In genomic region chr1:76841460-76841859, GRCh38 we compare ENCODE assay signal across 1 cellular context.
TF ChIP-seq lines count a peak whose summit lies in the region.

No MANE protein-coding gene starts in this region.

TF ChIP-seq in GM23338, 12 proteins besides CTCF, POLR2A, EP300 and RAD21 (continued from another document):
- TF ChIP-seq ZNF462 (CRISPR knock-in tag; IDR thresholded peaks at IDR 0.05) (no peak), EZH2phosphoT487 (IDR thresholded peaks at IDR 0.05; ENCODE audit: unreplicated experiment) (no peak), EZH2 (IDR thresholded peaks at IDR 0.05; ENCODE audit: low read depth, unreplicated experiment) (no peak), REST (IDR thresholded peaks at IDR 0.05; ENCODE audit: unreplicated experiment) (no peak)
